In the genomic region with DNA sequence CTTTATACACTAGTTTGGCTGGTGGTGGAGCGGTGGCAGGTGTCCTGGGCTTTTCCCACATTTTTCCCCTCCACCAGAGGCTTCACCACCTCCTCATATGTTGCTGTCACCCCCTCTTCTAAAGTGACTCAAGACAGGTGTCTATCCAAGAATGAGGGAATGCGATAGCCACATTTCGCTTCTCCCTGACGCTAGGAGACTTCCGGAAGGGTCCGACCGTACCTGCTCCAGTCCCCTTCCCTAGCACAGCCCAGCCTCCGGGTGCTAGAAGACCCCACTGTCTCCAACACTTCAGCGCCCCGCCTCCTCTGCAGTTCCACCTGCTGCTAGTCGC, we compare ENCODE assay signal across 8 cellular contexts. TPM values are rescaled to one million over a fixed set of nuclear protein-coding genes. Genes with fewer than 3 reads are reported as not detected.
DNase-seq lines count a peak whose midpoint lies in the region; ATAC-seq and TF ChIP-seq lines count a peak whose summit lies in the region.

No MANE protein-coding gene starts in this region.

- H3K27me3 Mint-ChIP-seq in CD14-positive monocyte (ENCODE audit: low read depth in 3 of 3) (peaks cover 1 to 4% (median 1%) of the 10 kb centered on the region in 3 donors), neural crest cell (ENCODE audit: low read depth) (peaks cover 4% of the 10 kb centered on the region)
- no peaks in the 10 kb centered on the region for H3K27me3 Mint-ChIP-seq in effector memory CD8-positive, alpha-beta T cell

- H3K36me3 Mint-ChIP-seq in CD14-positive monocyte, result no peaks in the 10 kb centered on the region
- H3K36me3 Mint-ChIP-seq in effector memory CD8-positive, alpha-beta T cell (ENCODE audit: insufficient read depth), result peaks cover 41% of the 10 kb centered on the region
- H3K36me3 Mint-ChIP-seq in neural crest cell (ENCODE audit: low read depth), result peaks cover 6% of the 10 kb centered on the region

- H4K20me1 ChIP-seq in OCI-LY1 (ENCODE audit: insufficient read depth, low read length), result no peaks in the 10 kb centered on the region

- peaks cover 55% of the 10 kb centered on the region for H3K4me1 Mint-ChIP-seq in CD14-positive monocyte
- peaks cover 39 to 46% of the 10 kb centered on the region in 2 donors for H3K4me1 Mint-ChIP-seq in effector memory CD8-positive, alpha-beta T cell (ENCODE audit: low read depth in 2 of 2)
- H3K4me1 Mint-ChIP-seq in neural crest cell, result peaks cover 28% of the 10 kb centered on the region

- peaks cover 32% of the 10 kb centered on the region for H3K79me2 ChIP-seq in OCI-LY1 (ENCODE audit: insufficient read depth, low read length)

- no peak for ATAC-seq in effector memory CD8-positive, alpha-beta T cell (replicated peaks)
- ATAC-seq in HG02981 (IDR thresholded peaks at IDR 0.05; ENCODE audit: unreplicated experiment), result no peak

- DNase-seq in CD14-positive monocyte (ENCODE audit: low spot score) (no peak), neural crest cell (ENCODE audit: low read depth, low spot score) (no peak), GM13976 (ENCODE audit: low spot score) (no peak), HUDEP-2 (lab: John Stamatoyannopoulos, UW; ENCODE audit: unreplicated experiment in 76 of 76) (no peak)
- no peak for DNase-seq in effector memory CD8-positive, alpha-beta T cell
- DNase-seq in stimulated activated naive CD4-positive, alpha-beta T cell (lab: John Stamatoyannopoulos, UW), result no peak

- H3K9me3 Mint-ChIP-seq in CD14-positive monocyte (peaks cover 0 to 1% (median 0%) of the 10 kb centered on the region in 7 donors), neural crest cell (no peaks in the 10 kb centered on the region)
- no peaks in the 10 kb centered on the region for H3K9me3 Mint-ChIP-seq in effector memory CD8-positive, alpha-beta T cell

- H3K9me3 ChIP-seq in OCI-LY1 (ENCODE audit: low read length), result peaks cover 7% of the 10 kb centered on the region

- peaks cover 23% of the 10 kb centered on the region for H3K36me3 ChIP-seq in OCI-LY1 (ENCODE audit: insufficient read depth, low read length)

- peak overlapping the region; percentile 97 for H3K4me3 ChIP-seq in OCI-LY1 (ENCODE audit: low read depth, low read length, poor library complexity, severe bottlenecking)

- no peaks in the 10 kb centered on the region for H3K27me3 ChIP-seq in OCI-LY1 (ENCODE audit: insufficient read depth, low read length)

- in situ Hi-C loops in GM13976 (cut with MboI; ENCODE audit: low sequenced_read_pairs, unreplicated experiment), result no loop called here

- no peaks in the 10 kb centered on the region for H3K9me2 ChIP-seq in OCI-LY1 (ENCODE audit: low read depth, low read length)

- H2AFZ ChIP-seq in OCI-LY1 (ENCODE audit: low read length), result no peak overlapping the region

- H3K27ac Mint-ChIP-seq in CD14-positive monocyte, result peak overlapping the region; percentile 95 to 99 (median 98)
- peak overlapping the region; percentile 93 to 95 for H3K27ac Mint-ChIP-seq in effector memory CD8-positive, alpha-beta T cell
- H3K27ac Mint-ChIP-seq in neural crest cell (ENCODE audit: unreplicated experiment), result peak overlapping the region; percentile 94

- H3K4me2 ChIP-seq in OCI-LY1 (ENCODE audit: low read length), result peak overlapping the region; percentile 100

- peak overlapping the region; percentile 61 for H3K9ac ChIP-seq in OCI-LY1 (ENCODE audit: low read length)

- TF ChIP-seq CTCF in CD14-positive monocyte (IDR thresholded peaks at IDR 0.05), result no peak
- TF ChIP-seq CTCF in OCI-LY1 (IDR thresholded peaks at IDR 0.05; ENCODE audit: low read length), result no peak
- TF ChIP-seq CTCF in neural crest cell (conservative IDR thresholded peaks at IDR 0.05), result no peak
- TF ChIP-seq CTCF in GM13976 (IDR thresholded peaks at IDR 0.05; ENCODE audit: borderline replicate concordance, control extremely low read depth, extremely low read depth, insufficient read depth, missing control alignments), result no peak

- intact Hi-C loops in CD14-positive monocyte (cut with micrococcal nuclease), result loop anchor here in 1 of 2 donors (2.0 kb wide), 1 partner anchor 64 kb away; no protein-coding TSS in a partner anchor

- H3K4me1 ChIP-seq in OCI-LY1 (ENCODE audit: insufficient read depth, low read length, severe bottlenecking), result peaks cover 40% of the 10 kb centered on the region

- H3K4me3 Mint-ChIP-seq in CD14-positive monocyte (peak overlapping the region; percentile 89 to 95), neural crest cell (peak overlapping the region; percentile 96)
- peak overlapping the region; percentile 97 to 98 for H3K4me3 Mint-ChIP-seq in effector memory CD8-positive, alpha-beta T cell

- H3F3A ChIP-seq in OCI-LY1 (ENCODE audit: insufficient read depth, low read length), result no peaks in the 10 kb centered on the region

- H3K27ac ChIP-seq in OCI-LY1 (ENCODE audit: low read depth, low read length, poor library complexity, severe bottlenecking), result peak overlapping the region; percentile 47

RNA-seq across cellular contexts. Expression of a gene that starts 0.5 kb away (rescaled TPM):
- polyA plus RNA-seq in CD14-positive monocyte, result 100 to 1,000 TPM; 124 to 158 TPM
- total RNA-seq in neural crest cell, result 40.4 and 42.0 TPM in 2 replicates

RNA-seq across cellular contexts. Expression of a gene that starts 17.2 kb away (rescaled TPM):
- 10 to 100 TPM; 19.2 to 19.7 TPM for polyA plus RNA-seq in CD14-positive monocyte
- 42.6 and 43.8 TPM in 2 replicates for total RNA-seq in neural crest cell

RNA-seq across cellular contexts. Expression of a gene that starts 29.7 kb away (rescaled TPM):
- 10 to 100 TPM in 1 of 2 donors, 1 to 10 TPM in 1; 9.4 to 16.0 TPM for polyA plus RNA-seq in CD14-positive monocyte
- 48.4 TPM in 2 replicates for total RNA-seq in neural crest cell

RNA-seq across cellular contexts. Expression of a gene that starts 34.0 kb away (rescaled TPM):
- polyA plus RNA-seq in CD14-positive monocyte, result 10 to 100 TPM; 11.7 to 17.1 TPM
- total RNA-seq in neural crest cell, result 128 and 138 TPM in 2 replicates

RNA-seq across cellular contexts. Expression of a gene that starts 46.2 kb away (rescaled TPM):
- polyA plus RNA-seq in CD14-positive monocyte, result not detected
- not detected in 2 replicates for total RNA-seq in neural crest cell
